Comparison of ENCODE assay signal across 37 cellular contexts in genomic region chr4:95898226-95898625, GRCh38. TPM values are rescaled to one million over a fixed set of nuclear protein-coding genes. Genes with fewer than 3 reads are reported as not detected.
DNase-seq lines count a peak whose midpoint lies in the region; ATAC-seq and TF ChIP-seq lines count a peak whose summit lies in the region.
"Had no signal": no experiment of that assay in that cellular context is flagged by ENCODE, and none has a peak within 500 bp of the region (broad histone marks: within the 10 kb centered on the region; RNA-seq: fewer than 3 reads in every experiment).

No MANE protein-coding gene starts in this region.

- peaks cover 6% of the 10 kb centered on the region; the same call in 1 of the 2 replicates for H4K20me1 ChIP-seq in OCI-LY3 (ENCODE audit: insufficient read depth, low read length)
- H4K20me1 ChIP-seq: BLaER1 treated with 17β-estradiol and CSF1 and Interleukin-3, amounts not matched to agents 10 nM and 100 nM had no signal

- peak overlapping the region; percentile 51 for H3K4me2 ChIP-seq in OCI-LY3 (ENCODE audit: low read length)
- H3K4me2 ChIP-seq: PC-9 had no signal

- intact Hi-C loops in lower lobe of right lung (cut with DNase I): no loop called here

- ATAC-seq in GM18498 (IDR thresholded peaks at IDR 0.05; ENCODE audit: unreplicated experiment) (peak; percentile 48), GM18868 (IDR thresholded peaks at IDR 0.05; ENCODE audit: unreplicated experiment) (peak; percentile 74), HG03342 (IDR thresholded peaks at IDR 0.05; ENCODE audit: unreplicated experiment) (peak; percentile 51), lower lobe of right lung (no peak)
- ATAC-seq: effector memory CD8-positive, alpha-beta T cell; naive thymus-derived CD8-positive, alpha-beta T cell; psoas muscle; Right ventricle myocardium inferior; stimulated activated memory B cell treated with anti-CD40 and anti-IgM and Interleukin-4, amounts not matched to agents 10 μg/mL and 1 μg/mL and 100 μg/mL, for 72 hours had no signal

- in situ Hi-C loops in ACHN (cut with HindIII; ENCODE audit: low pct_ligation_motif_present, low pct_unique_long_range_greater_than_20kb, low sequenced_read_pairs): no loop called here

- H3K27ac ChIP-seq in OCI-LY3 (ENCODE audit: low read length) (no peak overlapping the region), lower lobe of right lung (no peak overlapping the region)
- H3K27ac ChIP-seq: BLaER1 treated with 17β-estradiol and CSF1 and Interleukin-3, amounts not matched to agents 10 nM and 100 nM; PC-9; psoas muscle; sigmoid colon; upper lobe of left lung had no signal

- TF ChIP-seq CTCF in OCI-LY3 (IDR thresholded peaks at IDR 0.05; ENCODE audit: low read depth, low read length) (no peak), lower lobe of right lung (IDR thresholded peaks at IDR 0.05) (no peak)

- no peaks in the 10 kb centered on the region for H3K36me3 ChIP-seq in OCI-LY3 (replicated peaks; ENCODE audit: low read depth, low read length)
- no peaks in the 10 kb centered on the region for H3K36me3 ChIP-seq in lower lobe of right lung
- H3K36me3 ChIP-seq: BLaER1 treated with 17β-estradiol and CSF1 and Interleukin-3, amounts not matched to agents 10 nM and 100 nM; HAP-1; sigmoid colon; upper lobe of left lung had no signal

- H3K27me3 ChIP-seq in OCI-LY3 (ENCODE audit: low read depth, low read length) (peaks cover 62% of the 10 kb centered on the region), lower lobe of right lung (ENCODE audit: low read depth) (no peaks in the 10 kb centered on the region)
- H3K27me3 ChIP-seq: BLaER1 treated with 17β-estradiol and CSF1 and Interleukin-3, amounts not matched to agents 10 nM and 100 nM; sigmoid colon; upper lobe of left lung had no signal

- no peaks in the 10 kb centered on the region for H3K79me2 ChIP-seq in OCI-LY3 (ENCODE audit: low read length)

- H3K9ac ChIP-seq in OCI-LY3 (ENCODE audit: low read length): no peak overlapping the region
- H3K9ac ChIP-seq: BLaER1 treated with 17β-estradiol and CSF1 and Interleukin-3, amounts not matched to agents 10 nM and 100 nM had no signal

- H3K9me3 ChIP-seq in OCI-LY3 (ENCODE audit: insufficient read depth, low read length) (no peaks in the 10 kb centered on the region), lower lobe of right lung (no peaks in the 10 kb centered on the region)
- H3K9me3 ChIP-seq: BLaER1 treated with 17β-estradiol and CSF1 and Interleukin-3, amounts not matched to agents 10 nM and 100 nM; HAP-1; psoas muscle; upper lobe of left lung had no signal

- H3K4me1 ChIP-seq in OCI-LY3 (ENCODE audit: low read length): peaks cover 7% of the 10 kb centered on the region
- no peaks in the 10 kb centered on the region for H3K4me1 ChIP-seq in lower lobe of right lung
- H3K4me1 ChIP-seq: HAP-1, psoas muscle, sigmoid colon, upper lobe of left lung had no signal

- H3K4me3 ChIP-seq in OCI-LY3 (ENCODE audit: low read length) (no peak overlapping the region), lower lobe of right lung (no peak overlapping the region)
- H3K4me3 ChIP-seq: BLaER1 treated with 17β-estradiol and CSF1 and Interleukin-3, amounts not matched to agents 10 nM and 100 nM; HAP-1; PC-9; psoas muscle; sigmoid colon; upper lobe of left lung had no signal

- DNase-seq in lower lobe of right lung (no peak), ACHN (no peak), NCI-H446 (lab: John Stamatoyannopoulos, UW) (no peak)
- DNase-seq: activated effector memory CD4-positive, alpha-beta T cell treated with Interleukin-2 at 50 U/mL for 16 hours; activated naive CD8-positive, alpha-beta T cell treated with anti-CD3 and anti-CD28 coated beads, Interleukin-2, amount 10 ng/mL, durations not matched to agents 7 days and 5 days; COR-L47; cortex of kidney; DMS79; effector memory CD8-positive, alpha-beta T cell; erythroblast; GF-D8; glutamatergic neuron; islet precursor cell; naive thymus-derived CD8-positive, alpha-beta T cell; NCI-H1092 treated with DMSO at 0.1 percent for 48 hours; NCI-H1930; NCI-H226; NCI-H774; nucleus accumbens; PC-9; psoas muscle; sigmoid colon; stimulated activated CD4-positive, alpha-beta T cell treated with anti-CD3 and anti-CD28 coated beads, Interleukin-4, amount 100 ng/mL, for 4 hours; substantia nigra; upper lobe of left lung had no signal

- no peak overlapping the region for H2AFZ ChIP-seq in OCI-LY3 (ENCODE audit: low read depth, low read length)
- H2AFZ ChIP-seq: PC-9 had no signal

RNA-seq across cellular contexts. Expression of gene PDHA2, which starts 58.3 kb away (rescaled TPM):
- total RNA-seq in lower lobe of right lung: not detected
- total RNA-seq: activated naive CD8-positive, alpha-beta T cell treated with anti-CD3 and anti-CD28 coated beads, Interleukin-2, amount 10 ng/mL, durations not matched to agents 7 days and 5 days; astrocyte; cardiac septum; LHCN-M2; liver; naive thymus-derived CD8-positive, alpha-beta T cell; PC-9; psoas muscle; Right ventricle myocardium inferior; sigmoid colon; upper lobe of left lung had no signal

Comparison
In these comparisons a context has a peak if more than half of its experiments do, and no peak if none do; other contexts are left out.
1. ATAC-seq: peak in GM18498 (single experiment), GM18868 (single experiment) and HG03342 (single experiment); none in lower lobe of right lung (0 of 2).